ENCODE assay signal across 1 cellular context in the genomic region with DNA sequence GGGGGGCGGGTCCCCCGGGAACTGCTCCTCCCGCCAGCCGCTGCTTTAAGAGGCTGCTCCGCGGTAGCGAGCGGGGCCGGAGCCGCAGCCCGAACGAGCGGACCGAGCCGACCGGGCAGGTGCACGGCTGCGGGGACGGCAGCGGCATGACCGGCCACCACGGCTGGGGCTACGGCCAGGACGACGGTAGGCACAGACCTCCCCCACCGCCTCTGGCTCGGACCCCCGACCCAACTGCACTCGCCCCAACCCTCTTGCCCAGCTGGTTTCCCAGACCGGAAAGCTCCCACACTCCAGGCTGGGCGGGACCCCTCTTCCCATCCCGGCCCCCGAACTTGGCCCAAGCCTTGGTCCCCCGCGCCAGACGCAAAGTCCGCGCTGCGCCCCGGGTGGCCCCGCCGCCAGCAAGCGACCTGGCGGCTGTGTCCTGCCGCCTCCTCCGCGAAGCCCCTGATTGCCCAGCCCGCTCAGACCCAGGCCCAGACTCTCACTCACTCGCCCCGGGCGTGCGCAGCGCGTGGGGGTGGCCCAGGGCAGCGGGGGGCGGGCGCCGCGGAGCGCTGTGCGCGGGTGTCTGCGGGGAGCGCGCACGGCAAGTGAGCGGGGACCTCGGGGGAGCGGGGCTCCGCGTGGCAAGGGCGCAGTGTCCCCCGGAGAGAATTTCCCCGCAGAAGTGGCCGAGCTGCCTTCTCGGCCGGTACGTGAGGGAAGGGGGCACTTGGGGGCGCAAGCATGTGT.
TF ChIP-seq lines count a peak whose summit lies in the region.

CA7 (plus strand) TSS at position 73 of the 738 bp plus-strand sequence; CDS start at position 147, 74 bp downstream.

TF ChIP-seq in WTC11, 78 proteins besides CTCF, POLR2A, EP300 and RAD21 (continued from another document):
- 0 out of 2 replicates have a peak, but pooled peaks have one; percentile 54 for TF ChIP-seq HMGXB4 (CRISPR knock-in tag; IDR thresholded peaks at IDR 0.05)
- TF ChIP-seq CBFB (CRISPR knock-in tag; IDR thresholded peaks at IDR 0.05; ENCODE audit: low read depth): no peak
- TF ChIP-seq TP53 (CRISPR knock-in tag; IDR thresholded peaks at IDR 0.05): peak; percentile 69
- 0 out of 2 replicates have a peak, but pooled peaks have one; percentile 45 for TF ChIP-seq ETV6 (CRISPR knock-in tag; IDR thresholded peaks at IDR 0.05)
- peak; percentile 71; the same call in 1 of the 2 replicates for TF ChIP-seq E2F5 (CRISPR knock-in tag; IDR thresholded peaks at IDR 0.05)
- TF ChIP-seq IRF2 (CRISPR knock-in tag; IDR thresholded peaks at IDR 0.05; ENCODE audit: borderline replicate concordance, low read depth): no peak
- TF ChIP-seq, protein P1, sequence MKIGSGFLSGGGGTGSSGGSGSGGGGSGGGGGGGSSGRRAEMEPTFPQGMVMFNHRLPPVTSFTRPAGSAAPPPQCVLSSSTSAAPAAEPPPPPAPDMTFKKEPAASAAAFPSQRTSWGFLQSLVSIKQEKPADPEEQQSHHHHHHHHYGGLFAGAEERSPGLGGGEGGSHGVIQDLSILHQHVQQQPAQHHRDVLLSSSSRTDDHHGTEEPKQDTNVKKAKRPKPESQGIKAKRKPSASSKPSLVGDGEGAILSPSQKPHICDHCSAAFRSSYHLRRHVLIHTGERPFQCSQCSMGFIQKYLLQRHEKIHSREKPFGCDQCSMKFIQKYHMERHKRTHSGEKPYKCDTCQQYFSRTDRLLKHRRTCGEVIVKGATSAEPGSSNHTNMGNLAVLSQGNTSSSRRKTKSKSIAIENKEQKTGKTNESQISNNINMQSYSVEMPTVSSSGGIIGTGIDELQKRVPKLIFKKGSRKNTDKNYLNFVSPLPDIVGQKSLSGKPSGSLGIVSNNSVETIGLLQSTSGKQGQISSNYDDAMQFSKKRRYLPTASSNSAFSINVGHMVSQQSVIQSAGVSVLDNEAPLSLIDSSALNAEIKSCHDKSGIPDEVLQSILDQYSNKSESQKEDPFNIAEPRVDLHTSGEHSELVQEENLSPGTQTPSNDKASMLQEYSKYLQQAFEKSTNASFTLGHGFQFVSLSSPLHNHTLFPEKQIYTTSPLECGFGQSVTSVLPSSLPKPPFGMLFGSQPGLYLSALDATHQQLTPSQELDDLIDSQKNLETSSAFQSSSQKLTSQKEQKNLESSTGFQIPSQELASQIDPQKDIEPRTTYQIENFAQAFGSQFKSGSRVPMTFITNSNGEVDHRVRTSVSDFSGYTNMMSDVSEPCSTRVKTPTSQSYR (CRISPR knock-in tag; IDR thresholded peaks at IDR 0.05): no peak
- no peak for TF ChIP-seq FOXK1 (CRISPR knock-in tag; IDR thresholded peaks at IDR 0.05)
- no peak for TF ChIP-seq E2F4 (CRISPR knock-in tag; IDR thresholded peaks at IDR 0.05; ENCODE audit: borderline replicate concordance, low read depth)
- peak; percentile 6; the same call in 1 of the 2 replicates for TF ChIP-seq FOXP1 (CRISPR knock-in tag; IDR thresholded peaks at IDR 0.05; ENCODE audit: borderline replicate concordance)
TF ChIP-seq in WTC11: peak in this region for 12.
